15 cellular contexts compared by ENCODE assay signal in genomic region chr7:157018328-157018996, GRCh38. TPM values are rescaled to one million over a fixed set of nuclear protein-coding genes. Genes with fewer than 3 reads are reported as not detected.
DNase-seq lines count a peak whose midpoint lies in the region; ATAC-seq lines count a peak whose summit lies in the region.
"Had no signal": no experiment of that assay in that cellular context is flagged by ENCODE, and none has a peak within 500 bp of the region (broad histone marks: within the 10 kb centered on the region; RNA-seq: fewer than 3 reads in every experiment).

No MANE protein-coding gene starts in this region.

- peak; percentile 45 for DNase-seq in activated CD4-positive, alpha-beta T cell treated with anti-CD3 and anti-CD28 coated beads for 36 hours
- DNase-seq in activated CD4-positive, alpha-beta T cell treated with anti-CD3 and anti-CD28 coated beads, Interleukin-2, amount 10 ng/mL, durations not matched to agents 7 days and 5 days, result no peak
- peak; percentile 35 for DNase-seq in activated T-cell treated with anti-CD3 and anti-CD28 coated beads, Interleukin-2, amount 50 U/mL, for 24 hours
- DNase-seq in islet precursor cell (peak; percentile 51), NCI-H82 treated with DMSO at 0.1 percent for 48 hours (lab: John Stamatoyannopoulos, UW; ENCODE audit: unreplicated experiment) (no peak)
- no peak for DNase-seq in activated CD4-positive, alpha-beta T cell treated with anti-CD3 and anti-CD28 coated beads, Interleukin-2, amount 50 U/mL, for 4 hours
- DNase-seq: activated CD4-positive, alpha-beta T cell treated with anti-CD3 and anti-CD28 coated beads, Interleukin-2, amount 10 ng/mL, durations not matched to agents 24 days and 14 days; activated naive CD4-positive, alpha-beta T cell treated with Interleukin-2 at 50 U/mL for 16 hours; DND-41; KG1; NCI-H187 treated with DMSO at 0.1 percent for 48 hours; stimulated activated CD4-positive, alpha-beta T cell treated with anti-CD3 and anti-CD28 coated beads, Interleukin-12 subunit alpha, Interleukin-12 subunit beta, amount 100 ng/mL, for 4 hours had no signal

- no peak overlapping the region for H3K27ac Mint-ChIP-seq in activated CD4-positive, alpha-beta T cell treated with anti-CD3 and anti-CD28 coated beads for 36 hours
- no peak overlapping the region for H3K27ac Mint-ChIP-seq in activated CD4-positive, alpha-beta T cell treated with anti-CD3 and anti-CD28 coated beads, Interleukin-2, amount 10 ng/mL, durations not matched to agents 7 days and 5 days
- no peak overlapping the region for H3K27ac Mint-ChIP-seq in activated T-cell treated with anti-CD3 and anti-CD28 coated beads, Interleukin-2, amount 50 U/mL, for 24 hours
- no peak overlapping the region for H3K27ac Mint-ChIP-seq in stimulated activated naive CD8-positive, alpha-beta T cell treated with anti-CD3 and anti-CD28 coated beads, Interleukin-15, Interleukin-2, amounts not matched to agents 100 ng/mL and 50 ng/mL, for 24 hours
- H3K27ac Mint-ChIP-seq: activated CD4-positive, alpha-beta T cell treated with anti-CD3 and anti-CD28 coated beads, Interleukin-2, amount 10 ng/mL, durations not matched to agents 24 days and 14 days; natural killer cell treated with Interleukin-12 subunit alpha and Interleukin-12 subunit beta and Interleukin-15 and Interleukin-18, amount 100 ng/mL, for 72 hours had no signal

- no peak for ATAC-seq in activated CD4-positive, alpha-beta T cell treated with anti-CD3 and anti-CD28 coated beads for 36 hours
- no peak for ATAC-seq in HG03175 (IDR thresholded peaks at IDR 0.05; ENCODE audit: unreplicated experiment)

- peaks cover 69% of the 10 kb centered on the region for H3K27me3 Mint-ChIP-seq in activated CD4-positive, alpha-beta T cell treated with anti-CD3 and anti-CD28 coated beads for 36 hours
- peaks cover 82% of the 10 kb centered on the region for H3K27me3 Mint-ChIP-seq in activated CD4-positive, alpha-beta T cell treated with anti-CD3 and anti-CD28 coated beads, Interleukin-2, amount 10 ng/mL, durations not matched to agents 7 days and 5 days
- H3K27me3 Mint-ChIP-seq in activated T-cell treated with anti-CD3 and anti-CD28 coated beads, Interleukin-2, amount 50 U/mL, for 24 hours, result peaks cover 86% of the 10 kb centered on the region
- peaks cover 80% of the 10 kb centered on the region for H3K27me3 Mint-ChIP-seq in stimulated activated naive CD8-positive, alpha-beta T cell treated with anti-CD3 and anti-CD28 coated beads, Interleukin-15, Interleukin-2, amounts not matched to agents 100 ng/mL and 50 ng/mL, for 24 hours

- H3K36me3 Mint-ChIP-seq in activated CD4-positive, alpha-beta T cell treated with anti-CD3 and anti-CD28 coated beads for 36 hours (ENCODE audit: low read depth), result no peaks in the 10 kb centered on the region
- H3K36me3 Mint-ChIP-seq in activated CD4-positive, alpha-beta T cell treated with anti-CD3 and anti-CD28 coated beads, Interleukin-2, amount 10 ng/mL, durations not matched to agents 7 days and 5 days (ENCODE audit: low read depth), result no peaks in the 10 kb centered on the region
- H3K36me3 Mint-ChIP-seq in activated T-cell treated with anti-CD3 and anti-CD28 coated beads, Interleukin-2, amount 50 U/mL, for 24 hours (ENCODE audit: low read depth), result no peaks in the 10 kb centered on the region
- H3K36me3 Mint-ChIP-seq in stimulated activated naive CD8-positive, alpha-beta T cell treated with anti-CD3 and anti-CD28 coated beads, Interleukin-15, Interleukin-2, amounts not matched to agents 100 ng/mL and 50 ng/mL, for 24 hours (ENCODE audit: low read depth), result no peaks in the 10 kb centered on the region
- H3K36me3 Mint-ChIP-seq: natural killer cell treated with Interleukin-12 subunit alpha and Interleukin-12 subunit beta and Interleukin-15 and Interleukin-18, amount 100 ng/mL, for 72 hours had no signal

- no peaks in the 10 kb centered on the region for H3K9me3 Mint-ChIP-seq in activated CD4-positive, alpha-beta T cell treated with anti-CD3 and anti-CD28 coated beads for 36 hours (ENCODE audit: low read depth)
- H3K9me3 Mint-ChIP-seq in activated CD4-positive, alpha-beta T cell treated with anti-CD3 and anti-CD28 coated beads, Interleukin-2, amount 10 ng/mL, durations not matched to agents 7 days and 5 days, result no peaks in the 10 kb centered on the region
- H3K9me3 Mint-ChIP-seq in activated T-cell treated with anti-CD3 and anti-CD28 coated beads, Interleukin-2, amount 50 U/mL, for 24 hours, result no peaks in the 10 kb centered on the region
- no peaks in the 10 kb centered on the region for H3K9me3 Mint-ChIP-seq in stimulated activated naive CD8-positive, alpha-beta T cell treated with anti-CD3 and anti-CD28 coated beads, Interleukin-15, Interleukin-2, amounts not matched to agents 100 ng/mL and 50 ng/mL, for 24 hours
- H3K9me3 Mint-ChIP-seq: activated CD4-positive, alpha-beta T cell treated with anti-CD3 and anti-CD28 coated beads, Interleukin-2, amount 10 ng/mL, durations not matched to agents 24 days and 14 days; natural killer cell treated with Interleukin-12 subunit alpha and Interleukin-12 subunit beta and Interleukin-15 and Interleukin-18, amount 100 ng/mL, for 72 hours had no signal

- peaks cover 17% of the 10 kb centered on the region for H3K4me1 Mint-ChIP-seq in activated CD4-positive, alpha-beta T cell treated with anti-CD3 and anti-CD28 coated beads for 36 hours
- H3K4me1 Mint-ChIP-seq in activated CD4-positive, alpha-beta T cell treated with anti-CD3 and anti-CD28 coated beads, Interleukin-2, amount 10 ng/mL, durations not matched to agents 7 days and 5 days, result peaks cover 12% of the 10 kb centered on the region
- H3K4me1 Mint-ChIP-seq in activated T-cell treated with anti-CD3 and anti-CD28 coated beads, Interleukin-2, amount 50 U/mL, for 24 hours (ENCODE audit: low read depth), result peaks cover 21% of the 10 kb centered on the region
- peaks cover 21% of the 10 kb centered on the region for H3K4me1 Mint-ChIP-seq in stimulated activated naive CD8-positive, alpha-beta T cell treated with anti-CD3 and anti-CD28 coated beads, Interleukin-15, Interleukin-2, amounts not matched to agents 100 ng/mL and 50 ng/mL, for 24 hours (ENCODE audit: low read depth)

- H3K4me3 Mint-ChIP-seq in activated CD4-positive, alpha-beta T cell treated with anti-CD3 and anti-CD28 coated beads for 36 hours, result peak overlapping the region; percentile 45
- H3K4me3 Mint-ChIP-seq in activated CD4-positive, alpha-beta T cell treated with anti-CD3 and anti-CD28 coated beads, Interleukin-2, amount 10 ng/mL, durations not matched to agents 7 days and 5 days, result no peak overlapping the region
- H3K4me3 Mint-ChIP-seq in activated T-cell treated with anti-CD3 and anti-CD28 coated beads, Interleukin-2, amount 50 U/mL, for 24 hours, result peak overlapping the region; percentile 56
- peak overlapping the region; percentile 41 for H3K4me3 Mint-ChIP-seq in stimulated activated naive CD8-positive, alpha-beta T cell treated with anti-CD3 and anti-CD28 coated beads, Interleukin-15, Interleukin-2, amounts not matched to agents 100 ng/mL and 50 ng/mL, for 24 hours
- H3K4me3 Mint-ChIP-seq: activated CD4-positive, alpha-beta T cell treated with anti-CD3 and anti-CD28 coated beads, Interleukin-2, amount 10 ng/mL, durations not matched to agents 24 days and 14 days; natural killer cell treated with Interleukin-12 subunit alpha and Interleukin-12 subunit beta and Interleukin-15 and Interleukin-18, amount 100 ng/mL, for 72 hours had no signal

- POLR2A ChIA-PET in activated CD4-positive, alpha-beta T cell treated with anti-CD3 and anti-CD28 coated beads for 36 hours (lab: Charles Lee), result no interaction called here
- POLR2A ChIA-PET in activated CD4-positive, alpha-beta T cell treated with anti-CD3 and anti-CD28 coated beads, Interleukin-2, amount 10 ng/mL, durations not matched to agents 7 days and 5 days (lab: Charles Lee), result no interaction called here

- intact Hi-C loops in activated CD4-positive, alpha-beta T cell treated with anti-CD3 and anti-CD28 coated beads for 36 hours (cut with DNase I, micrococcal nuclease), result loop anchor here in 1 of 2 experiments (5.0 kb wide), 2 partner anchors 669 to 1646 kb away; no protein-coding TSS in a partner anchor

- CTCF ChIA-PET in activated CD4-positive, alpha-beta T cell treated with anti-CD3 and anti-CD28 coated beads for 36 hours (lab: Charles Lee), result interaction anchor here (0.6 to 1.5 kb wide), 2 partner anchors 11 to 126 kb away, joined by 3 to 5 read pairs; no protein-coding TSS in a partner anchor
- CTCF ChIA-PET in activated CD4-positive, alpha-beta T cell treated with anti-CD3 and anti-CD28 coated beads, Interleukin-2, amount 10 ng/mL, durations not matched to agents 7 days and 5 days (lab: Charles Lee), result interaction anchor here (1.3 kb wide), 1 partner anchor 8 kb away, joined by 3 read pairs; the partner anchor contains the start of gene MNX1

RNA-seq across cellular contexts. Expression of gene MNX1, which starts 8.0 kb away (rescaled TPM):
- not detected for total RNA-seq in activated CD4-positive, alpha-beta T cell treated with anti-CD3 and anti-CD28 coated beads for 36 hours
- not detected for total RNA-seq in activated CD4-positive, alpha-beta T cell treated with anti-CD3 and anti-CD28 coated beads, Interleukin-2, amount 10 ng/mL, durations not matched to agents 7 days and 5 days
- total RNA-seq: activated CD4-positive, alpha-beta T cell treated with anti-CD3 and anti-CD28 coated beads, Interleukin-2, amount 10 ng/mL, durations not matched to agents 24 days and 14 days; natural killer cell treated with Interleukin-12 subunit alpha and Interleukin-12 subunit beta and Interleukin-15 and Interleukin-18, amount 100 ng/mL, for 72 hours had no signal

Comparison
In these comparisons a context has a peak if more than half of its experiments do, and no peak if none do; other contexts are left out.
1. DNase-seq: peak in activated CD4-positive, alpha-beta T cell treated with anti-CD3 and anti-CD28 coated beads for 36 hours (single experiment), activated T-cell treated with anti-CD3 and anti-CD28 coated beads, Interleukin-2, amount 50 U/mL, for 24 hours (single experiment) and islet precursor cell (single experiment); none in activated CD4-positive, alpha-beta T cell treated with anti-CD3 and anti-CD28 coated beads, Interleukin-2, amount 10 ng/mL, durations not matched to agents 7 days and 5 days (single experiment), NCI-H82 treated with DMSO at 0.1 percent for 48 hours (single experiment) and activated CD4-positive, alpha-beta T cell treated with anti-CD3 and anti-CD28 coated beads, Interleukin-2, amount 50 U/mL, for 4 hours (0 of 2).